Comparison of ENCODE assay signal across 8 cellular contexts in the genomic region with DNA sequence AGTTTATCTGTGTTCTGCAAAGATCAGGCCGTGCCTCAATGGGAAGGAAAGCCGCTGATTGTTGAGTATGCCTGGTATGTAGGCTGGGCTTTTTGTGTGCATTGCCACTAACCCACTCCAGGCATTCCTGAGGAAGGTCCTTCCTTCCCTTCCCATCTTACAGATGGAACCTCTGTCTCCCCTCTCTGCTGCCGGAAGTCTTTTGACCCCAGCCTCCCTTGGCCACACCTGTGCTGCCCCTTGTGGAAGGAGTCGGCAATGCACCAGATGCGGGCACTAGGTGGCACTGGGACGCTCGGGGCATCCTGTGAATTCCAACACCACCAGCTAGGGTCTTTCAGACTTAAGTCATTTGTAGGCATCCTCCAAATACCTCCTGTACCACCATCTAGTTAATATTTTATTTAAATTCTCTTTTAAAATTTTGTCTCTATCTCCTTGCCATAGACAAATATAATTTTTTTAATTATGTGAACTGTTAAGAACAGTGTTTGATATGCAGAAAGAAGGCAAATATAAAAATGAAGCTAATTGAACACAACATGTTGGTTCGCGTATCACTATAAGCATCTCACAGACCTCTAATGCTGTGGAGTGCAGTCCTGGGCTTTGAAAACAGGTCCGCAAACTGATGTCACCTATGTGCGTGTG.
DNase-seq lines count a peak whose midpoint lies in the region; ATAC-seq and TF ChIP-seq lines count a peak whose summit lies in the region.

No MANE protein-coding gene starts in this region.

- peak; percentile 36 for DNase-seq in ACHN
- DNase-seq in H7, result peak; percentile 90
- peak; percentile 50 for DNase-seq in T-helper 9 cell
- no peak for DNase-seq in astrocyte of the spinal cord (ENCODE audit: low read depth, low spot score)
- DNase-seq in lower lobe of right lung, result peak; percentile 71
- DNase-seq in stimulated activated naive CD4-positive, alpha-beta T cell (lab: John Stamatoyannopoulos, UW), result peak; percentile 37 to 78 (median 62)

- no peaks in the 10 kb centered on the region for H3K36me3 ChIP-seq in H7 (replicated peaks; ENCODE audit: control insufficient read depth, insufficient read depth, low read length)
- H3K36me3 ChIP-seq in lower lobe of right lung, result peaks cover 7% of the 10 kb centered on the region

- H3K4me3 ChIP-seq in H7 (ENCODE audit: insufficient read depth, low read depth, low read length) (no peak overlapping the region), astrocyte of the spinal cord (ENCODE audit: low read depth, low read length) (no peak overlapping the region), lower lobe of right lung (no peak overlapping the region)

- H3K9me3 ChIP-seq in lower lobe of right lung, result no peaks in the 10 kb centered on the region

- H3K27ac ChIP-seq in lower lobe of right lung, result no peak overlapping the region

- ATAC-seq in lower lobe of right lung, result peak; percentile 60 to 66
- no peak for ATAC-seq in GM19397 (IDR thresholded peaks at IDR 0.05; ENCODE audit: unreplicated experiment)
- ATAC-seq in HG02938 (IDR thresholded peaks at IDR 0.05; ENCODE audit: unreplicated experiment), result no peak

- TF ChIP-seq CTCF in astrocyte of the spinal cord (IDR thresholded peaks at IDR 0.05; ENCODE audit: low read depth, low read length), result peak; percentile 86
- TF ChIP-seq CTCF in lower lobe of right lung (IDR thresholded peaks at IDR 0.05), result peak; percentile 68

- H3K4me1 ChIP-seq in lower lobe of right lung, result peaks cover 23% of the 10 kb centered on the region

- intact Hi-C loops in lower lobe of right lung (cut with DNase I), result no loop called here

- H3K27me3 ChIP-seq in H7 (ENCODE audit: control insufficient read depth, insufficient read depth, low read length), result no peaks in the 10 kb centered on the region
- H3K27me3 ChIP-seq in lower lobe of right lung (ENCODE audit: low read depth), result no peaks in the 10 kb centered on the region

- in situ Hi-C loops in ACHN (cut with HindIII; ENCODE audit: low pct_ligation_motif_present, low pct_unique_long_range_greater_than_20kb, low sequenced_read_pairs), result no loop called here
- in situ Hi-C loops in astrocyte of the spinal cord (cut with HindIII; ENCODE audit: low sequenced_read_pairs), result no loop called here

Comparison
In these comparisons a context has a peak if more than half of its experiments do, and no peak if none do; other contexts are left out.
1. ATAC-seq: peak in lower lobe of right lung (2 of 2); none in GM19397 (single experiment) and HG02938 (single experiment).